ENCODE assay signal across 7 cellular contexts in the genomic region with DNA sequence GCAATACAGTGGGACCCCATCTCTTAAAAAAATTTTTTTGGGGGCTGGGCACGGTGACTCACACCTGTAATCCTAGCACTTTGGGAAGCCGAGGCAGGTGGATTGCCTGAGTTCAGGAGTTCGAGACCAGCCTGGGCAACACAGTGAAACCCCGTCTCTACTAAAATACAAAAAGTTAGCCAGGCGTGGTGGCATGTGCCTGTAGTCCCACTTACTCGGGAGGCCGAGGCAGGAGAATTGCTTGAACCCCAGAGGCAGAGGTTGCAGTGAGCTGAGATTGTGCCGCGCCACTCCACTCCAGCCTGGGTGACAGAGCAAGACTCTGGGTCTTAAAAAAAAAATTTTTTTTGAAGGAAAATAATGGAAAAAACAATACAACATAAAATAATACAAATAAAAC. TPM values are rescaled to one million over a fixed set of nuclear protein-coding genes. Genes with fewer than 3 reads are reported as not detected.
DNase-seq lines count a peak whose midpoint lies in the region; ATAC-seq and TF ChIP-seq lines count a peak whose summit lies in the region.
"Not testable (repeated sequence)": the region's sequence is repeated elsewhere in the genome, so short reads cannot be mapped to it uniquely, and the experiment has no call there.

No MANE protein-coding gene starts in this region.

- DNase-seq in CD4-positive, alpha-beta T cell; activated T-cell treated with anti-CD3 and anti-CD28 coated beads, Interleukin-2, amount 50 U/mL, for 24 hours; natural killer cell; progenitor cell of endocrine pancreas (ENCODE audit: low spot score, unreplicated experiment): not testable (repeated sequence)
- DNase-seq in chondrocyte (ENCODE audit: low spot score) (peak; percentile 24), mucosa of descending colon (peak in 2 of 3 donors; percentile 23 to 34)

- not testable (repeated sequence) for H3K27ac ChIP-seq in CD4-positive, alpha-beta T cell (ENCODE audit: low read depth, low read length)

- intact Hi-C loops in CD4-positive, alpha-beta T cell (cut with DNase I, micrococcal nuclease); mucosa of descending colon (cut with DNase I, micrococcal nuclease); natural killer cell (cut with micrococcal nuclease): not testable (repeated sequence)

- not testable (repeated sequence) for H3K4me3 ChIP-seq in mucosa of descending colon

- not testable (repeated sequence) for TF ChIP-seq CTCF in CD4-positive, alpha-beta T cell (IDR thresholded peaks at IDR 0.05); chondrocyte (IDR thresholded peaks at IDR 0.05); mucosa of descending colon (IDR thresholded peaks at IDR 0.05); natural killer cell (IDR thresholded peaks at IDR 0.05); progenitor cell of endocrine pancreas (IDR thresholded peaks at IDR 0.05; ENCODE audit: unreplicated experiment)

- not testable (repeated sequence) for H3K27me3 Mint-ChIP-seq in CD4-positive, alpha-beta T cell; activated T-cell treated with anti-CD3 and anti-CD28 coated beads, Interleukin-2, amount 50 U/mL, for 24 hours; activated naive CD4-positive, alpha-beta T cell treated with anti-CD3 and anti-CD28 coated beads, Interleukin-2, amount 50 U/mL, for 24 hours; chondrocyte (ENCODE audit: low read depth); natural killer cell (ENCODE audit: low read depth in 2 of 2); progenitor cell of endocrine pancreas

- not testable (repeated sequence) for ATAC-seq in CD4-positive, alpha-beta T cell (ENCODE audit: poor library complexity); mucosa of descending colon; natural killer cell

- not testable (repeated sequence) for H3K27me3 ChIP-seq in CD4-positive, alpha-beta T cell (ENCODE audit: control insufficient read depth, insufficient read depth, low read length)

- not testable (repeated sequence) for H3K4me3 Mint-ChIP-seq in CD4-positive, alpha-beta T cell; activated T-cell treated with anti-CD3 and anti-CD28 coated beads, Interleukin-2, amount 50 U/mL, for 24 hours; activated naive CD4-positive, alpha-beta T cell treated with anti-CD3 and anti-CD28 coated beads, Interleukin-2, amount 50 U/mL, for 24 hours; chondrocyte (ENCODE audit: unreplicated experiment); natural killer cell; progenitor cell of endocrine pancreas (ENCODE audit: low read depth)

- POLR2A ChIA-PET in CD4-positive, alpha-beta T cell (lab: Charles Lee): not testable (repeated sequence)

- CTCF ChIA-PET in CD4-positive, alpha-beta T cell (lab: Charles Lee): not testable (repeated sequence)

- peak overlapping the region; percentile 95 for H3K27ac Mint-ChIP-seq in CD4-positive, alpha-beta T cell
- peak overlapping the region; percentile 33 for H3K27ac Mint-ChIP-seq in activated T-cell treated with anti-CD3 and anti-CD28 coated beads, Interleukin-2, amount 50 U/mL, for 24 hours
- peak overlapping the region; percentile 77 for H3K27ac Mint-ChIP-seq in activated naive CD4-positive, alpha-beta T cell treated with anti-CD3 and anti-CD28 coated beads, Interleukin-2, amount 50 U/mL, for 24 hours
- not testable (repeated sequence) for H3K27ac Mint-ChIP-seq in chondrocyte (ENCODE audit: unreplicated experiment)
- H3K27ac Mint-ChIP-seq in natural killer cell: peak overlapping the region; percentile 40 to 97
- H3K27ac Mint-ChIP-seq in progenitor cell of endocrine pancreas: peak overlapping the region; percentile 49

- peaks cover 55% of the 10 kb centered on the region for H3K4me1 ChIP-seq in mucosa of descending colon (ENCODE audit: low read depth)

- H3K36me3 ChIP-seq in mucosa of descending colon (ENCODE audit: low read depth): not testable (repeated sequence)

- peaks cover 67% of the 10 kb centered on the region for H3K4me1 Mint-ChIP-seq in CD4-positive, alpha-beta T cell (ENCODE audit: low read depth)
- peaks cover 73% of the 10 kb centered on the region for H3K4me1 Mint-ChIP-seq in activated T-cell treated with anti-CD3 and anti-CD28 coated beads, Interleukin-2, amount 50 U/mL, for 24 hours (ENCODE audit: low read depth)
- H3K4me1 Mint-ChIP-seq in activated naive CD4-positive, alpha-beta T cell treated with anti-CD3 and anti-CD28 coated beads, Interleukin-2, amount 50 U/mL, for 24 hours: peaks cover 71% of the 10 kb centered on the region
- H3K4me1 Mint-ChIP-seq in chondrocyte (ENCODE audit: low read depth) (peaks cover 33% of the 10 kb centered on the region), natural killer cell (peaks cover 65 to 68% of the 10 kb centered on the region in 2 donors)
- not testable (repeated sequence) for H3K4me1 Mint-ChIP-seq in progenitor cell of endocrine pancreas (ENCODE audit: low read depth)

- not testable (repeated sequence) for H3K9me3 ChIP-seq in CD4-positive, alpha-beta T cell (ENCODE audit: control insufficient read depth, low read length); mucosa of descending colon

- not testable (repeated sequence) for H3K36me3 Mint-ChIP-seq in CD4-positive, alpha-beta T cell (ENCODE audit: low read depth); activated naive CD4-positive, alpha-beta T cell treated with anti-CD3 and anti-CD28 coated beads, Interleukin-2, amount 50 U/mL, for 24 hours; chondrocyte (ENCODE audit: low read depth); natural killer cell; progenitor cell of endocrine pancreas (ENCODE audit: insufficient read depth)
- H3K36me3 Mint-ChIP-seq in activated T-cell treated with anti-CD3 and anti-CD28 coated beads, Interleukin-2, amount 50 U/mL, for 24 hours (ENCODE audit: low read depth): peaks cover 32% of the 10 kb centered on the region

- H3K9me3 Mint-ChIP-seq in CD4-positive, alpha-beta T cell; activated T-cell treated with anti-CD3 and anti-CD28 coated beads, Interleukin-2, amount 50 U/mL, for 24 hours; activated naive CD4-positive, alpha-beta T cell treated with anti-CD3 and anti-CD28 coated beads, Interleukin-2, amount 50 U/mL, for 24 hours; chondrocyte (ENCODE audit: low read depth); natural killer cell; progenitor cell of endocrine pancreas (ENCODE audit: low read depth): not testable (repeated sequence)

RNA-seq across cellular contexts. Expression of gene GATAD2A, which starts 49.7 kb away (rescaled TPM):
- 100 to 1,000 TPM; 104 to 107 TPM for total RNA-seq in CD4-positive, alpha-beta T cell
- total RNA-seq in chondrocyte (68.9 to 83.7 TPM (median 82.6 TPM) in 3 replicates), mucosa of descending colon (100 to 1,000 TPM in 2 of 3 donors, 10 to 100 TPM in 1; 89.3 to 117 (median 107) TPM), natural killer cell (100 to 1,000 TPM; 209 to 232 (median 230) TPM), progenitor cell of endocrine pancreas (91.0 and 98.7 TPM in 2 replicates)
